9 cellular contexts compared by ENCODE assay signal in the genomic region with DNA sequence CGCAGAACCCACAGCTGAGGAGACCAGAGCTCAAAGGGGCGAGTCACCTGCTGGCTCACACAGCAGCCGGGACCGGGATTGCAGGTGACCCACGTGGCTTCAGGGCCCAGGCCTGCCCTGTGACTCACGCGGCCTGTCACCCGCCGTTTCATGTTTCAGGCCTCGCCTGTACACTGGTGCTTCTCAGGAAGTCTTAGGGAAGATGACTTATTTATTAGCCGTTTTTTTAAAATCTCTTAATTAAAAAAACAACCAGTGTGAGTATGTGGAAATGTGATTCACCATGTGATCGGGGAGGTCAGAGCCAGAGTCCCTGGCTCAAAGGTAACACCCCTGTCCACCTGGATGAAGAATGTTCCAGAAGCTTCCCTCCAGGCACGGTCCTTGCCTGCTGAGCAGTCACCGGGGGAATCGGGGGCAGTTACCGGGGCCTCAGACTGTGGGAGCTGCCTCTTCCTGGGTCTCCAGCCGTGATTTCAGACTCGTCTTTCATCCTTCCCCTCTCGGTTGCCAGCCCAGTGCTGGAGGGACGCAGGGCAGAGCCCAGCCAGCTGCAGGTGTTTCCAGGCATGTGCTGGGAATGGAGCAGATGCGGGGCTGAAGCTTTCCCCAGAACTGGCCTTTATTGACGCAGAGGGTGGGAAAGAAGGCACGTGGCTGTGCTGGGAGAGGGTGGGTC. TPM values are rescaled to one million over a fixed set of nuclear protein-coding genes. Genes with fewer than 3 reads are reported as not detected.
A peak's percentile ranks its signal among the peaks of the same experiment; 100 is the strongest.
DNase-seq lines count a peak whose midpoint lies in the region; ATAC-seq and TF ChIP-seq lines count a peak whose summit lies in the region.
"Had no signal": no experiment of that assay in that cellular context is flagged by ENCODE, and none has a peak within 500 bp of the region (broad histone marks: within the 10 kb centered on the region; RNA-seq: fewer than 3 reads in every experiment).

No MANE protein-coding gene starts in this region.

- intact Hi-C loops in prostate gland (cut with DNase I), result no loop called here

- TF ChIP-seq CTCF in fibroblast of lung (conservative IDR thresholded peaks at IDR 0.05 in 1 of 2, IDR thresholded peaks at IDR 0.05 in 1 of 2; ENCODE audit: low read depth in 1 of 2, low read length in 2 of 2), result no peak
- TF ChIP-seq CTCF in prostate gland (IDR thresholded peaks at IDR 0.05), result no peak

- H3K9me3 ChIP-seq in fibroblast of lung (ENCODE audit: control insufficient read depth, insufficient read depth, low read depth, low read length) (no peaks in the 10 kb centered on the region), prostate gland (no peaks in the 10 kb centered on the region)

- H3K4me1 ChIP-seq in fibroblast of lung (ENCODE audit: control insufficient read depth, extremely low read depth, insufficient read depth, low read length) (peaks cover 3% of the 10 kb centered on the region), prostate gland (replicated peaks) (peaks cover 8% of the 10 kb centered on the region)

- peak; percentile 12 for DNase-seq in DMS153 (lab: John Stamatoyannopoulos, UW)
- DNase-seq in DMS153 treated with DMSO at 0.1 percent for 48 hours (lab: John Stamatoyannopoulos, UW; ENCODE audit: unreplicated experiment), result no peak
- peak; percentile 77 for DNase-seq in activated CD4-positive, alpha-beta T cell treated with anti-CD3 and anti-CD28 coated beads for 48 hours
- DNase-seq in fibroblast of lung (ENCODE audit: low read depth in 2 of 2), result peak; percentile 76 to 86
- DNase-seq in prostate gland (ENCODE audit: low spot score), result peak; percentile 82
- no peak for DNase-seq in NCI-H187 treated with DMSO at 0.1 percent for 48 hours (lab: John Stamatoyannopoulos, UW)

- H3K27me3 ChIP-seq in fibroblast of lung (ENCODE audit: control insufficient read depth, insufficient read depth, low read length) (no peaks in the 10 kb centered on the region), prostate gland (replicated peaks; ENCODE audit: insufficient read depth) (no peaks in the 10 kb centered on the region)

- H3K4me3 ChIP-seq in fibroblast of lung (replicated peaks in 1 of 4; ENCODE audit: control extremely low read depth in 1 of 4, insufficient read depth in 1 of 4, low read depth in 3 of 4, low read length in 4 of 4), result no peak overlapping the region
- H3K4me3 ChIP-seq in prostate gland, result no peak overlapping the region
- H3K4me3 ChIP-seq: SK-N-MC had no signal

- no peak overlapping the region for H3K4me2 ChIP-seq in fibroblast of lung (ENCODE audit: extremely low read depth, insufficient read depth, low read length)

- WGBS in prostate gland, result 37% methylated on average over 23 of the region's 23 CpGs

- H3K9ac ChIP-seq in fibroblast of lung (ENCODE audit: insufficient read depth, low read length), result no peak overlapping the region

- ATAC-seq in HG02840 (IDR thresholded peaks at IDR 0.05; ENCODE audit: low FRiP score, unreplicated experiment), result no peak
- ATAC-seq in HG03039 (IDR thresholded peaks at IDR 0.05; ENCODE audit: unreplicated experiment), result no peak

- H3K79me2 ChIP-seq in fibroblast of lung (ENCODE audit: control insufficient read depth, insufficient read depth, low read length), result no peaks in the 10 kb centered on the region

- H4K20me1 ChIP-seq in fibroblast of lung (ENCODE audit: control insufficient read depth, extremely low read depth, insufficient read depth, low read length), result no peaks in the 10 kb centered on the region

- no peaks in the 10 kb centered on the region for H3K36me3 ChIP-seq in fibroblast of lung (ENCODE audit: control insufficient read depth, insufficient read depth, low read length)
- H3K36me3 ChIP-seq in prostate gland, result no peaks in the 10 kb centered on the region

- H3K27ac ChIP-seq in fibroblast of lung (ENCODE audit: insufficient read depth, low read length), result no peak overlapping the region
- peak overlapping the region; percentile 48 to 68 for H3K27ac ChIP-seq in prostate gland
- H3K27ac ChIP-seq: SK-N-MC had no signal

- no peak overlapping the region for H2AFZ ChIP-seq in fibroblast of lung (ENCODE audit: low read length)

- no peak for TF ChIP-seq POLR2A in prostate gland (IDR thresholded peaks at IDR 0.05)

RNA-seq across cellular contexts. Expression of a gene that starts 49.3 kb away (rescaled TPM):
- 2.8 and 5.1 TPM in 2 replicates for total RNA-seq in fibroblast of lung
- polyA plus RNA-seq in fibroblast of lung, result 1.9 and 3.5 TPM in 2 replicates
- polyA plus RNA-seq in fibroblast of lung (2012), result 9.2 and 12.4 TPM in 2 replicates
- 24.9 and 28.8 TPM in 2 replicates for polyA minus RNA-seq in fibroblast of lung (ENCODE audit: low replicate concordance)
- 10 to 100 TPM; 30.1 to 95.1 TPM for total RNA-seq in prostate gland

Comparison
In these comparisons a context has a peak if more than half of its experiments do, and no peak if none do; other contexts are left out.
1. DNase-seq: peak in DMS153 (single experiment), activated CD4-positive, alpha-beta T cell treated with anti-CD3 and anti-CD28 coated beads for 48 hours (single experiment), fibroblast of lung (2 of 2) and prostate gland (single experiment); none in DMS153 treated with DMSO at 0.1 percent for 48 hours (single experiment) and NCI-H187 treated with DMSO at 0.1 percent for 48 hours (single experiment).